In genomic region chr11:72989727-72990126, GRCh38 we compare ENCODE assay signal across 19 cellular contexts.
A peak's percentile ranks its signal among the peaks of the same experiment; 100 is the strongest.
DNase-seq lines count a peak whose midpoint lies in the region; ATAC-seq and TF ChIP-seq lines count a peak whose summit lies in the region.
"Had no signal": no experiment of that assay in that cellular context is flagged by ENCODE, and none has a peak within 500 bp of the region (broad histone marks: within the 10 kb centered on the region; RNA-seq: fewer than 3 reads in every experiment).

No MANE protein-coding gene starts in this region.

- POLR2A ChIA-PET in activated B cell treated with CpG ODN at 0.5 μM for 24 hours (lab: Charles Lee), result interaction anchor here (0.6 kb wide), 1 partner anchor 318 kb away, joined by 5 read pairs; no protein-coding TSS in a partner anchor
- POLR2A ChIA-PET in CD4-positive, alpha-beta memory T cell (lab: Charles Lee; ENCODE audit: partially characterized antibody), result no interaction called here

- H3K9me3 ChIP-seq in right atrium auricular region (no peaks in the 10 kb centered on the region), left ventricle myocardium inferior (replicated peaks) (no peaks in the 10 kb centered on the region), upper lobe of right lung (no peaks in the 10 kb centered on the region)
- no peaks in the 10 kb centered on the region for H3K9me3 ChIP-seq in CD4-positive, alpha-beta memory T cell (ENCODE audit: control insufficient read depth in 1 of 2, low read length in 2 of 2)
- H3K9me3 ChIP-seq: stomach had no signal

- peak; percentile 89 for ATAC-seq in Right ventricle myocardium superior (ENCODE audit: poor library complexity)
- no peak for ATAC-seq in activated B cell treated with CpG ODN at 0.5 μM for 24 hours (ENCODE audit: low read depth)
- peak; percentile 78 for ATAC-seq in upper lobe of right lung
- no peak for ATAC-seq in activated T-helper 17 cell treated with anti-CD3 and anti-CD28 coated beads, Interleukin-2, amount 50 U/mL, for 72 hours (replicated peaks)
- ATAC-seq in GM18868 (IDR thresholded peaks at IDR 0.05; ENCODE audit: unreplicated experiment), result no peak

- CTCF ChIA-PET in activated B cell treated with CpG ODN at 0.5 μM for 24 hours (lab: Charles Lee), result no interaction called here
- CTCF ChIA-PET in CD4-positive, alpha-beta memory T cell (lab: Charles Lee; ENCODE audit: partially characterized antibody), result no interaction called here

- no peak overlapping the region for H3K4me3 Mint-ChIP-seq in activated B cell treated with CpG ODN at 0.5 μM for 24 hours
- no peak overlapping the region for H3K4me3 Mint-ChIP-seq in CD4-positive, alpha-beta memory T cell
- H3K4me3 Mint-ChIP-seq in activated T-helper 17 cell treated with anti-CD3 and anti-CD28 coated beads, Interleukin-2, amount 50 U/mL, for 72 hours, result no peak overlapping the region
- H3K4me3 Mint-ChIP-seq: activated naive CD4-positive, alpha-beta T cell treated with anti-CD3 and anti-CD28 coated beads, Interleukin-2, amount 50 U/mL, for 24 hours; activated T-cell treated with anti-CD3 and anti-CD28 coated beads, Interleukin-2, amount 50 U/mL, for 24 hours; CD8-positive, alpha-beta memory T cell had no signal

- intact Hi-C loops in Right ventricle myocardium superior (cut with DNase I) (no loop called here), activated B cell treated with CpG ODN at 0.5 μM for 24 hours (cut with micrococcal nuclease) (no loop called here), left ventricle myocardium inferior (cut with micrococcal nuclease) (no loop called here), upper lobe of right lung (cut with DNase I) (no loop called here)
- intact Hi-C loops in CD4-positive, alpha-beta memory T cell (cut with micrococcal nuclease), result no loop called here

- no peak overlapping the region for H3K4me3 ChIP-seq in right atrium auricular region
- no peak overlapping the region for H3K4me3 ChIP-seq in left ventricle myocardium inferior
- no peak overlapping the region for H3K4me3 ChIP-seq in upper lobe of right lung
- H3K4me3 ChIP-seq in CD4-positive, alpha-beta memory T cell (ENCODE audit: low read length in 2 of 2), result no peak overlapping the region
- H3K4me3 ChIP-seq: SK-N-MC, stomach had no signal

- H3K9me3 Mint-ChIP-seq in activated B cell treated with CpG ODN at 0.5 μM for 24 hours, result no peaks in the 10 kb centered on the region
- no peaks in the 10 kb centered on the region for H3K9me3 Mint-ChIP-seq in CD4-positive, alpha-beta memory T cell
- H3K9me3 Mint-ChIP-seq in activated T-helper 17 cell treated with anti-CD3 and anti-CD28 coated beads, Interleukin-2, amount 50 U/mL, for 72 hours, result no peaks in the 10 kb centered on the region
- H3K9me3 Mint-ChIP-seq: activated naive CD4-positive, alpha-beta T cell treated with anti-CD3 and anti-CD28 coated beads, Interleukin-2, amount 50 U/mL, for 24 hours; activated T-cell treated with anti-CD3 and anti-CD28 coated beads, Interleukin-2, amount 50 U/mL, for 24 hours had no signal

- H3K27ac ChIP-seq in right atrium auricular region (peak overlapping the region in 1 of 2 donors; percentile 21), left ventricle myocardium inferior (replicated peaks) (peak overlapping the region; percentile 65), upper lobe of right lung (no peak overlapping the region)
- no peak overlapping the region for H3K27ac ChIP-seq in CD4-positive, alpha-beta memory T cell (ENCODE audit: low read depth, low read length)
- H3K27ac ChIP-seq: SK-N-MC had no signal

- no peaks in the 10 kb centered on the region for H3K27me3 Mint-ChIP-seq in activated B cell treated with CpG ODN at 0.5 μM for 24 hours
- H3K27me3 Mint-ChIP-seq in CD4-positive, alpha-beta memory T cell, result no peaks in the 10 kb centered on the region
- no peaks in the 10 kb centered on the region for H3K27me3 Mint-ChIP-seq in activated T-helper 17 cell treated with anti-CD3 and anti-CD28 coated beads, Interleukin-2, amount 50 U/mL, for 72 hours
- H3K27me3 Mint-ChIP-seq: activated naive CD4-positive, alpha-beta T cell treated with anti-CD3 and anti-CD28 coated beads, Interleukin-2, amount 50 U/mL, for 24 hours; activated T-cell treated with anti-CD3 and anti-CD28 coated beads, Interleukin-2, amount 50 U/mL, for 24 hours; CD8-positive, alpha-beta memory T cell had no signal

- no peak for TF ChIP-seq CTCF in right atrium auricular region (IDR thresholded peaks at IDR 0.05)
- TF ChIP-seq CTCF in activated B cell treated with CpG ODN at 0.5 μM for 24 hours (IDR thresholded peaks at IDR 0.05), result no peak
- no peak for TF ChIP-seq CTCF in left ventricle myocardium inferior (IDR thresholded peaks at IDR 0.05; ENCODE audit: borderline replicate concordance)
- no peak for TF ChIP-seq CTCF in upper lobe of right lung (IDR thresholded peaks at IDR 0.05)

- H3K36me3 ChIP-seq in right atrium auricular region (peaks cover 11% of the 10 kb centered on the region), left ventricle myocardium inferior (peaks cover 7% of the 10 kb centered on the region), upper lobe of right lung (peaks cover 14% of the 10 kb centered on the region)
- H3K36me3 ChIP-seq in CD4-positive, alpha-beta memory T cell (ENCODE audit: insufficient read depth, low read length), result peaks cover 10% of the 10 kb centered on the region

- H3K4me1 Mint-ChIP-seq in activated B cell treated with CpG ODN at 0.5 μM for 24 hours, result peaks cover 61% of the 10 kb centered on the region
- peaks cover 6 to 9% (median 7%) of the 10 kb centered on the region in 4 donors for H3K4me1 Mint-ChIP-seq in CD4-positive, alpha-beta memory T cell
- peaks cover 7% of the 10 kb centered on the region for H3K4me1 Mint-ChIP-seq in activated T-helper 17 cell treated with anti-CD3 and anti-CD28 coated beads, Interleukin-2, amount 50 U/mL, for 72 hours

- no peaks in the 10 kb centered on the region for H3K27me3 ChIP-seq in right atrium auricular region
- no peaks in the 10 kb centered on the region for H3K27me3 ChIP-seq in left ventricle myocardium inferior (ENCODE audit: low read depth)
- H3K27me3 ChIP-seq in upper lobe of right lung, result no peaks in the 10 kb centered on the region
- H3K27me3 ChIP-seq in CD4-positive, alpha-beta memory T cell (ENCODE audit: insufficient read depth, low read length), result no peaks in the 10 kb centered on the region
- H3K27me3 ChIP-seq: stomach had no signal

- DNase-seq in Right ventricle myocardium superior, result no peak
- DNase-seq in right atrium auricular region (ENCODE audit: low spot score), result no peak
- DNase-seq in activated B cell treated with CpG ODN at 0.5 μM for 24 hours, result no peak
- no peak for DNase-seq in left ventricle myocardium inferior
- DNase-seq in upper lobe of right lung, result no peak
- no peak for DNase-seq in CD4-positive, alpha-beta memory T cell
- DNase-seq: activated CD4-positive, alpha-beta T cell treated with anti-CD3 and anti-CD28 coated beads, Interleukin-2, amount 50 U/mL, for 4 hours; activated T-cell treated with anti-CD3 and anti-CD28 coated beads, Interleukin-2, amount 50 U/mL, for 24 hours; CD8-positive, alpha-beta memory T cell; effector CD8-positive, alpha-beta T cell; GOT3; NCI-H1694 treated with DMSO at 0.1 percent for 48 hours; OCI-M1; posterior cingulate gyrus; stomach had no signal

- peak overlapping the region; percentile 9 for H3K27ac Mint-ChIP-seq in activated B cell treated with CpG ODN at 0.5 μM for 24 hours
- H3K27ac Mint-ChIP-seq in CD4-positive, alpha-beta memory T cell, result peak overlapping the region in 1 of 7 donors; percentile 24
- no peak overlapping the region for H3K27ac Mint-ChIP-seq in activated T-helper 17 cell treated with anti-CD3 and anti-CD28 coated beads, Interleukin-2, amount 50 U/mL, for 72 hours
- H3K27ac Mint-ChIP-seq: activated naive CD4-positive, alpha-beta T cell treated with anti-CD3 and anti-CD28 coated beads, Interleukin-2, amount 50 U/mL, for 24 hours; activated T-cell treated with anti-CD3 and anti-CD28 coated beads, Interleukin-2, amount 50 U/mL, for 24 hours had no signal

- H3K4me1 ChIP-seq in right atrium auricular region, result peaks cover 0 to 19% of the 10 kb centered on the region in 2 donors
- peaks cover 43% of the 10 kb centered on the region for H3K4me1 ChIP-seq in left ventricle myocardium inferior
- H3K4me1 ChIP-seq in upper lobe of right lung, result peaks cover 35% of the 10 kb centered on the region
- no peaks in the 10 kb centered on the region for H3K4me1 ChIP-seq in CD4-positive, alpha-beta memory T cell (ENCODE audit: insufficient read depth, low read length)

- H3K36me3 Mint-ChIP-seq in activated B cell treated with CpG ODN at 0.5 μM for 24 hours (ENCODE audit: low read depth), result peaks cover 61% of the 10 kb centered on the region
- H3K36me3 Mint-ChIP-seq in CD4-positive, alpha-beta memory T cell, result peaks cover 28 to 31% of the 10 kb centered on the region in 2 donors
- H3K36me3 Mint-ChIP-seq in activated T-helper 17 cell treated with anti-CD3 and anti-CD28 coated beads, Interleukin-2, amount 50 U/mL, for 72 hours (ENCODE audit: low read depth), result peaks cover 35% of the 10 kb centered on the region

Comparison
In these comparisons a context has a peak if more than half of its experiments do, and no peak if none do; other contexts are left out.
1. ATAC-seq: peak in Right ventricle myocardium superior (single experiment) and upper lobe of right lung (single experiment); none in activated B cell treated with CpG ODN at 0.5 μM for 24 hours (single experiment), activated T-helper 17 cell treated with anti-CD3 and anti-CD28 coated beads, Interleukin-2, amount 50 U/mL, for 72 hours (single experiment) and GM18868 (single experiment).